In the genomic region with DNA sequence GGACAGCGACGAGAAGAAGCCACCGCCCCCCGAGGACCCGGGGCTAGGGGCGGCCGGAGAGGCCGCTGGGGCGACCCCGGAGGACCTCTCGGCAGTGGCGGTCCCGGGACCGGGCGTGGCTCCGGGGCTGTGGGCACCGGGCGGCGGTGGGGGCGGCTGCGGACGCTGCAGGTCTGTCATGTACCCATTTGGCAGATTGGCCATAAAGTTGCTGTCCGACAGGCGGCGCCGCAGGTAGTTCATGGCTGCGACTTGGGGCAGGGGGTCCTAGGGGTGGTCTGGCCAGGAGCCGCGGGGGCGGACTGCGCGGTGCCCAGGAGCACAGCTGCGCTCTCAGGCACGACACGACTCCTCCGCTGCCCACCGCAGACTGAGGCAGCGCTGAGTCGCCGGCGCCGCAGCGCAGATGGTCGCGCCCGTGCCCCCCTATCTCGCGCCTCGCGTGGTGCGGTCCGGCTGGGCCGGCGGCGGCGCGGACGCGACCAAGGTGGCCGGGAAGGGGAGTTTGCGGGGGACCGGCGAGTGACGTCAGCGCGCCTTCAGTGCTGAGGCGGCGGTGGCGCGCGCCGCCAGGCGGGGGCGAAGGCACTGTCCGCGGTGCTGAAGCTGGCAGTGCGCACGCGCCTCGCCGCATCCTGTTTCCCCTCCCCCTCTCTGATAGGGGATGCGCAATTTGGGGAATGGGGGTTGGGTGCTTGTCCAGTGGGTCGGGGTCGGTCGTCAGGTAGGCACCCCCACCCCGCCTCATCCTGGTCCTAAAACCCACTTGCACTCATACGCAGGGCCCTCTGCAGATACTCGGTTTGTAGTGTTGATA, we compare ENCODE assay signal across 1 cellular context.
TF ChIP-seq lines count a peak whose summit lies in the region.

A gene (minus strand): TSS at position 372 of the 817 bp plus-strand sequence. CDS start 129 bp downstream, at position 243.

TF ChIP-seq in K562, 482 proteins besides CTCF, POLR2A, EP300 and RAD21 (continued from another document):
- TF ChIP-seq IRF2 (CRISPR knock-in tag; IDR thresholded peaks at IDR 0.05) = no peak
- peak in 1 of 2 experiments; percentile 76; a peak in 2 of 4 replicates for TF ChIP-seq TEAD1 (CRISPR knock-in tag; IDR thresholded peaks at IDR 0.05)
- no peak for TF ChIP-seq SRSF1 (IDR thresholded peaks at IDR 0.05; ENCODE audit: low read depth, low read length)
- no peak for TF ChIP-seq MED1 (CRISPR knock-in tag; IDR thresholded peaks at IDR 0.05; ENCODE audit: borderline replicate concordance)
- TF ChIP-seq KLF6 (CRISPR knock-in tag; IDR thresholded peaks at IDR 0.05; ENCODE audit: borderline replicate concordance) = no peak
- no peak for TF ChIP-seq PTBP1 (IDR thresholded peaks at IDR 0.05; ENCODE audit: low read depth, low read length)
- TF ChIP-seq ZNF830 (CRISPR knock-in tag; IDR thresholded peaks at IDR 0.05) = no peak
- no peak for TF ChIP-seq ARHGAP35 (IDR thresholded peaks at IDR 0.05; ENCODE audit: partially characterized antibody)
- TF ChIP-seq CCNT2 (IDR thresholded peaks at IDR 0.05; ENCODE audit: borderline replicate concordance, extremely low read depth, insufficient read length, low read depth, low read length) = peak; percentile 84
- TF ChIP-seq, protein P1, sequence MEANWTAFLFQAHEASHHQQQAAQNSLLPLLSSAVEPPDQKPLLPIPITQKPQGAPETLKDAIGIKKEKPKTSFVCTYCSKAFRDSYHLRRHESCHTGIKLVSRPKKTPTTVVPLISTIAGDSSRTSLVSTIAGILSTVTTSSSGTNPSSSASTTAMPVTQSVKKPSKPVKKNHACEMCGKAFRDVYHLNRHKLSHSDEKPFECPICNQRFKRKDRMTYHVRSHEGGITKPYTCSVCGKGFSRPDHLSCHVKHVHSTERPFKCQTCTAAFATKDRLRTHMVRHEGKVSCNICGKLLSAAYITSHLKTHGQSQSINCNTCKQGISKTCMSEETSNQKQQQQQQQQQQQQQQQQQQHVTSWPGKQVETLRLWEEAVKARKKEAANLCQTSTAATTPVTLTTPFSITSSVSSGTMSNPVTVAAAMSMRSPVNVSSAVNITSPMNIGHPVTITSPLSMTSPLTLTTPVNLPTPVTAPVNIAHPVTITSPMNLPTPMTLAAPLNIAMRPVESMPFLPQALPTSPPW (CRISPR knock-in tag; IDR thresholded peaks at IDR 0.05) = peak; percentile 78
- peak; percentile 54; the same call in 1 of the 2 replicates for TF ChIP-seq PRMT5 (CRISPR knock-in tag; IDR thresholded peaks at IDR 0.05)
- TF ChIP-seq ZZZ3 (IDR thresholded peaks at IDR 0.05) = no peak
- TF ChIP-seq ZFP1 (CRISPR knock-in tag; IDR thresholded peaks at IDR 0.05) = no peak
- no peak for TF ChIP-seq ARNT (IDR thresholded peaks at IDR 0.05)
- TF ChIP-seq SREBF2 (CRISPR knock-in tag; IDR thresholded peaks at IDR 0.05) = no peak
- TF ChIP-seq GATAD2A (IDR thresholded peaks at IDR 0.05) = no peak
- TF ChIP-seq ATF7 (IDR thresholded peaks at IDR 0.05) = peak; percentile 100
- TF ChIP-seq, protein P2, sequence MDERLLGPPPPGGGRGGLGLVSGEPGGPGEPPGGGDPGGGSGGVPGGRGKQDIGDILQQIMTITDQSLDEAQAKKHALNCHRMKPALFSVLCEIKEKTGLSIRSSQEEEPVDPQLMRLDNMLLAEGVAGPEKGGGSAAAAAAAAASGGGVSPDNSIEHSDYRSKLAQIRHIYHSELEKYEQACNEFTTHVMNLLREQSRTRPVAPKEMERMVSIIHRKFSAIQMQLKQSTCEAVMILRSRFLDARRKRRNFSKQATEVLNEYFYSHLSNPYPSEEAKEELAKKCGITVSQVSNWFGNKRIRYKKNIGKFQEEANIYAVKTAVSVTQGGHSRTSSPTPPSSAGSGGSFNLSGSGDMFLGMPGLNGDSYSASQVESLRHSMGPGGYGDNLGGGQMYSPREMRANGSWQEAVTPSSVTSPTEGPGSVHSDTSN (CRISPR knock-in tag; IDR thresholded peaks at IDR 0.05; ENCODE audit: low read depth) = no peak
- TF ChIP-seq, protein P2 (tag; conservative IDR thresholded peaks at IDR 0.05; ENCODE audit: low read depth) = no peak
- TF ChIP-seq, protein P3, sequence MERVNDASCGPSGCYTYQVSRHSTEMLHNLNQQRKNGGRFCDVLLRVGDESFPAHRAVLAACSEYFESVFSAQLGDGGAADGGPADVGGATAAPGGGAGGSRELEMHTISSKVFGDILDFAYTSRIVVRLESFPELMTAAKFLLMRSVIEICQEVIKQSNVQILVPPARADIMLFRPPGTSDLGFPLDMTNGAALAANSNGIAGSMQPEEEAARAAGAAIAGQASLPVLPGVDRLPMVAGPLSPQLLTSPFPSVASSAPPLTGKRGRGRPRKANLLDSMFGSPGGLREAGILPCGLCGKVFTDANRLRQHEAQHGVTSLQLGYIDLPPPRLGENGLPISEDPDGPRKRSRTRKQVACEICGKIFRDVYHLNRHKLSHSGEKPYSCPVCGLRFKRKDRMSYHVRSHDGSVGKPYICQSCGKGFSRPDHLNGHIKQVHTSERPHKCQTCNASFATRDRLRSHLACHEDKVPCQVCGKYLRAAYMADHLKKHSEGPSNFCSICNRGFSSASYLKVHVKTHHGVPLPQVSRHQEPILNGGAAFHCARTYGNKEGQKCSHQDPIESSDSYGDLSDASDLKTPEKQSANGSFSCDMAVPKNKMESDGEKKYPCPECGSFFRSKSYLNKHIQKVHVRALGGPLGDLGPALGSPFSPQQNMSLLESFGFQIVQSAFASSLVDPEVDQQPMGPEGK (CRISPR knock-in tag; IDR thresholded peaks at IDR 0.05; ENCODE audit: borderline replicate concordance) = no peak
- TF ChIP-seq FUS (optimal IDR thresholded peaks at IDR 0.05; ENCODE audit: low read depth, low read length) = peak; percentile 44
- TF ChIP-seq HNRNPK (IDR thresholded peaks at IDR 0.05; ENCODE audit: low read depth, low read length, poor library complexity, severe bottlenecking) = no peak
- TF ChIP-seq PML (IDR thresholded peaks at IDR 0.05; ENCODE audit: low read length) = no peak
- peak; percentile 13; the same call in 1 of the 2 replicates for TF ChIP-seq STAT5A (IDR thresholded peaks at IDR 0.05; ENCODE audit: borderline replicate concordance, low read length)
- TF ChIP-seq, protein P4, sequence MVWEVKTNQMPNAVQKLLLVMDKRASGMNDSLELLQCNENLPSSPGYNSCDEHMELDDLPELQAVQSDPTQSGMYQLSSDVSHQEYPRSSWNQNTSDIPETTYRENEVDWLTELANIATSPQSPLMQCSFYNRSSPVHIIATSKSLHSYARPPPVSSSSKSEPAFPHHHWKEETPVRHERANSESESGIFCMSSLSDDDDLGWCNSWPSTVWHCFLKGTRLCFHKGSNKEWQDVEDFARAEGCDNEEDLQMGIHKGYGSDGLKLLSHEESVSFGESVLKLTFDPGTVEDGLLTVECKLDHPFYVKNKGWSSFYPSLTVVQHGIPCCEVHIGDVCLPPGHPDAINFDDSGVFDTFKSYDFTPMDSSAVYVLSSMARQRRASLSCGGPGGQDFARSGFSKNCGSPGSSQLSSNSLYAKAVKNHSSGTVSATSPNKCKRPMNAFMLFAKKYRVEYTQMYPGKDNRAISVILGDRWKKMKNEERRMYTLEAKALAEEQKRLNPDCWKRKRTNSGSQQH (CRISPR knock-in tag; IDR thresholded peaks at IDR 0.05) = no peak
- no peak for TF ChIP-seq MCM5 (IDR thresholded peaks at IDR 0.05; ENCODE audit: low read depth)
- TF ChIP-seq, protein P5, sequence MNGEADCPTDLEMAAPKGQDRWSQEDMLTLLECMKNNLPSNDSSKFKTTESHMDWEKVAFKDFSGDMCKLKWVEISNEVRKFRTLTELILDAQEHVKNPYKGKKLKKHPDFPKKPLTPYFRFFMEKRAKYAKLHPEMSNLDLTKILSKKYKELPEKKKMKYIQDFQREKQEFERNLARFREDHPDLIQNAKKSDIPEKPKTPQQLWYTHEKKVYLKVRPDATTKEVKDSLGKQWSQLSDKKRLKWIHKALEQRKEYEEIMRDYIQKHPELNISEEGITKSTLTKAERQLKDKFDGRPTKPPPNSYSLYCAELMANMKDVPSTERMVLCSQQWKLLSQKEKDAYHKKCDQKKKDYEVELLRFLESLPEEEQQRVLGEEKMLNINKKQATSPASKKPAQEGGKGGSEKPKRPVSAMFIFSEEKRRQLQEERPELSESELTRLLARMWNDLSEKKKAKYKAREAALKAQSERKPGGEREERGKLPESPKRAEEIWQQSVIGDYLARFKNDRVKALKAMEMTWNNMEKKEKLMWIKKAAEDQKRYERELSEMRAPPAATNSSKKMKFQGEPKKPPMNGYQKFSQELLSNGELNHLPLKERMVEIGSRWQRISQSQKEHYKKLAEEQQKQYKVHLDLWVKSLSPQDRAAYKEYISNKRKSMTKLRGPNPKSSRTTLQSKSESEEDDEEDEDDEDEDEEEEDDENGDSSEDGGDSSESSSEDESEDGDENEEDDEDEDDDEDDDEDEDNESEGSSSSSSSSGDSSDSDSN (IDR thresholded peaks at IDR 0.05; ENCODE audit: borderline replicate concordance in 1 of 2, low read depth in 2 of 2, low read length in 2 of 2) = no peak
- TF ChIP-seq, protein P6, sequence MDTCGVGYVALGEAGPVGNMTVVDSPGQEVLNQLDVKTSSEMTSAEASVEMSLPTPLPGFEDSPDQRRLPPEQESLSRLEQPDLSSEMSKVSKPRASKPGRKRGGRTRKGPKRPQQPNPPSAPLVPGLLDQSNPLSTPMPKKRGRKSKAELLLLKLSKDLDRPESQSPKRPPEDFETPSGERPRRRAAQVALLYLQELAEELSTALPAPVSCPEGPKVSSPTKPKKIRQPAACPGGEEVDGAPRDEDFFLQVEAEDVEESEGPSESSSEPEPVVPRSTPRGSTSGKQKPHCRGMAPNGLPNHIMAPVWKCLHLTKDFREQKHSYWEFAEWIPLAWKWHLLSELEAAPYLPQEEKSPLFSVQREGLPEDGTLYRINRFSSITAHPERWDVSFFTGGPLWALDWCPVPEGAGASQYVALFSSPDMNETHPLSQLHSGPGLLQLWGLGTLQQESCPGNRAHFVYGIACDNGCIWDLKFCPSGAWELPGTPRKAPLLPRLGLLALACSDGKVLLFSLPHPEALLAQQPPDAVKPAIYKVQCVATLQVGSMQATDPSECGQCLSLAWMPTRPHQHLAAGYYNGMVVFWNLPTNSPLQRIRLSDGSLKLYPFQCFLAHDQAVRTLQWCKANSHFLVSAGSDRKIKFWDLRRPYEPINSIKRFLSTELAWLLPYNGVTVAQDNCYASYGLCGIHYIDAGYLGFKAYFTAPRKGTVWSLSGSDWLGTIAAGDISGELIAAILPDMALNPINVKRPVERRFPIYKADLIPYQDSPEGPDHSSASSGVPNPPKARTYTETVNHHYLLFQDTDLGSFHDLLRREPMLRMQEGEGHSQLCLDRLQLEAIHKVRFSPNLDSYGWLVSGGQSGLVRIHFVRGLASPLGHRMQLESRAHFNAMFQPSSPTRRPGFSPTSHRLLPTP (IDR thresholded peaks at IDR 0.05; ENCODE audit: borderline replicate concordance, extremely low read depth, insufficient read length) = no peak
- no peak for TF ChIP-seq EZH2 (IDR thresholded peaks at IDR 0.05; ENCODE audit: borderline replicate concordance, low read depth, low read length)
- TF ChIP-seq ZBTB17 (CRISPR knock-in tag; IDR thresholded peaks at IDR 0.05) = no peak
- no peak for TF ChIP-seq KAT7 (CRISPR knock-in tag; IDR thresholded peaks at IDR 0.05; ENCODE audit: borderline replicate concordance)
- no peak for TF ChIP-seq ETV6 (IDR thresholded peaks at IDR 0.05; ENCODE audit: borderline replicate concordance in 1 of 2, low read depth in 2 of 2, low read length in 1 of 2)
- no peak for TF ChIP-seq ETV6 (CRISPR knock-in tag; IDR thresholded peaks at IDR 0.05; ENCODE audit: borderline replicate concordance)
- TF ChIP-seq, protein P7, sequence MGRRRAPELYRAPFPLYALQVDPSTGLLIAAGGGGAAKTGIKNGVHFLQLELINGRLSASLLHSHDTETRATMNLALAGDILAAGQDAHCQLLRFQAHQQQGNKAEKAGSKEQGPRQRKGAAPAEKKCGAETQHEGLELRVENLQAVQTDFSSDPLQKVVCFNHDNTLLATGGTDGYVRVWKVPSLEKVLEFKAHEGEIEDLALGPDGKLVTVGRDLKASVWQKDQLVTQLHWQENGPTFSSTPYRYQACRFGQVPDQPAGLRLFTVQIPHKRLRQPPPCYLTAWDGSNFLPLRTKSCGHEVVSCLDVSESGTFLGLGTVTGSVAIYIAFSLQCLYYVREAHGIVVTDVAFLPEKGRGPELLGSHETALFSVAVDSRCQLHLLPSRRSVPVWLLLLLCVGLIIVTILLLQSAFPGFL (CRISPR knock-in tag; IDR thresholded peaks at IDR 0.05) = no peak
- TF ChIP-seq SMARCA4 (IDR thresholded peaks at IDR 0.05) = no peak
- no peak for TF ChIP-seq KLF16 (IDR thresholded peaks at IDR 0.05)
